19 cellular contexts compared by ENCODE assay signal in genomic region chr9:6852243-6852963, GRCh38.
A peak's percentile ranks its signal among the peaks of the same experiment; 100 is the strongest.
DNase-seq lines count a peak whose midpoint lies in the region; ATAC-seq, FAIRE-seq and TF ChIP-seq lines count a peak whose summit lies in the region.
"Had no signal": no experiment of that assay in that cellular context is flagged by ENCODE, and none has a peak within 500 bp of the region (broad histone marks: within the 10 kb centered on the region; RNA-seq: fewer than 3 reads in every experiment).

No MANE protein-coding gene starts in this region.

- FAIRE-seq in HTR-8/SVneo (lab: Jason Lieb, UNC) (no peak), HepG2 (lab: Jason Lieb, UNC) (no peak)
- FAIRE-seq: colon, GM12891 had no signal

- H3K27me3 ChIP-seq in HepG2 (ENCODE audit: control insufficient read depth in 1 of 2, insufficient read depth in 2 of 2, low read length in 2 of 2), result no peaks in the 10 kb centered on the region
- H3K27me3 ChIP-seq: ovary had no signal

- peak overlapping the region; percentile 76 for H3K27ac Mint-ChIP-seq in chondrocyte (ENCODE audit: unreplicated experiment)
- H3K27ac Mint-ChIP-seq: activated B cell treated with CpG ODN at 0.5 μM for 24 hours had no signal

- POLR2A ChIA-PET in HepG2 (lab: Yijun Ruan, JAX), result no interaction called here

- H3K27me3 Mint-ChIP-seq in chondrocyte (ENCODE audit: low read depth), result no peaks in the 10 kb centered on the region
- H3K27me3 Mint-ChIP-seq: activated B cell treated with CpG ODN at 0.5 μM for 24 hours had no signal

- no peaks in the 10 kb centered on the region for H3K9me3 Mint-ChIP-seq in chondrocyte (ENCODE audit: low read depth)
- H3K9me3 Mint-ChIP-seq: activated B cell treated with CpG ODN at 0.5 μM for 24 hours had no signal

- H3K36me3 ChIP-seq in HepG2 (replicated peaks in 1 of 2; ENCODE audit: control insufficient read depth in 1 of 2, insufficient read depth in 2 of 2, low read length in 2 of 2), result peaks cover 2 to 18% of the 10 kb centered on the region in 2 experiments
- H3K36me3 ChIP-seq: ovary had no signal

- peaks cover 4% of the 10 kb centered on the region for H3K36me3 Mint-ChIP-seq in chondrocyte (ENCODE audit: low read depth)

- no peak overlapping the region for H3K4me2 ChIP-seq in HepG2 (ENCODE audit: low read depth, low read length)

- H3K4me1 Mint-ChIP-seq in chondrocyte (ENCODE audit: low read depth), result peaks cover 24% of the 10 kb centered on the region
- H3K4me1 Mint-ChIP-seq: activated B cell treated with CpG ODN at 0.5 μM for 24 hours had no signal

- no peaks in the 10 kb centered on the region for H4K20me1 ChIP-seq in HepG2 (ENCODE audit: insufficient read depth, low read length)

- no peak for TF ChIP-seq RAD21 in HepG2 (CRISPR knock-in tag; IDR thresholded peaks at IDR 0.05)

- ATAC-seq in HepG2, result no peak; the same call in 2 of the 3 replicates
- ATAC-seq: lower lobe of right lung; stimulated activated naive CD8-positive, alpha-beta T cell treated with anti-CD3 and anti-CD28 coated beads, Interleukin-15, Interleukin-2, amounts not matched to agents 100 U/mL and 50 U/mL, for 24 hours had no signal

- H3K27ac ChIP-seq in HepG2 (ENCODE audit: extremely low read length, insufficient read depth, low read length) (no peak overlapping the region), caudate nucleus (ENCODE audit: low read depth, low read length) (no peak overlapping the region)
- H3K27ac ChIP-seq: lower lobe of right lung, ovary had no signal

- H2AFZ ChIP-seq in HepG2 (ENCODE audit: low read length), result no peak overlapping the region

- no peak overlapping the region for H3K4me3 Mint-ChIP-seq in chondrocyte (ENCODE audit: unreplicated experiment)
- H3K4me3 Mint-ChIP-seq: activated B cell treated with CpG ODN at 0.5 μM for 24 hours had no signal

- H3K9ac ChIP-seq in HepG2 (ENCODE audit: insufficient read depth, low read depth, low read length), result no peak overlapping the region

- H3K4me1 ChIP-seq in HepG2 (ENCODE audit: insufficient read depth, low read length), result peaks cover 16% of the 10 kb centered on the region; the same call in 1 of the 2 replicates
- H3K4me1 ChIP-seq: Caco-2, lower lobe of right lung had no signal

- BruUV-seq in HepG2 (replicated peaks; lab: Mats Ljungman, UMichigan), result no TSS peak

- peak; percentile 21 for DNase-seq in COLO829 (ENCODE audit: low spot score)
- peak; percentile 21 for DNase-seq in HTR-8/SVneo (ENCODE audit: insufficient read length, low spot score)
- DNase-seq in chondrocyte (ENCODE audit: low spot score), result no peak
- peak; percentile 30 for DNase-seq in HepG2 (ENCODE audit: low spot score)
- DNase-seq in activated CD4-positive, CD25-positive, alpha-beta regulatory T cell treated with anti-CD3 and anti-CD28 coated beads, Interleukin-2, amount 50 U/mL, for 72 hours, result no peak
- no peak for DNase-seq in LoVo (ENCODE audit: low spot score)
- DNase-seq in NCI-H1092 treated with DMSO at 0.1 percent for 48 hours (lab: John Stamatoyannopoulos, UW), result no peak
- no peak for DNase-seq in caudate nucleus (lab: John Stamatoyannopoulos, UW)
- DNase-seq: activated B cell treated with CpG ODN at 0.5 μM for 24 hours; Caco-2; glutamatergic neuron; lower lobe of right lung; MM.1S; NCI-H526; ovary; SHP77 treated with DMSO at 0.1 percent for 48 hours; stimulated activated naive CD8-positive, alpha-beta T cell treated with anti-CD3 and anti-CD28 coated beads, Interleukin-15, Interleukin-2, amounts not matched to agents 100 U/mL and 50 U/mL, for 24 hours had no signal

- TF ChIP-seq POLR2A in HepG2 (IDR thresholded peaks at IDR 0.05; ENCODE audit: insufficient read depth in 1 of 2, low read depth in 2 of 2, low read length in 2 of 2), result no peak

- in situ Hi-C loops in HepG2 (cut with HindIII; ENCODE audit: extremely low pct_ligation_motif_present, low pct_unique_long_range_greater_than_20kb), result no loop called here

- no peaks in the 10 kb centered on the region for H3K79me2 ChIP-seq in HepG2 (ENCODE audit: insufficient read depth, low read length)

- H3K9me3 ChIP-seq in HepG2 (ENCODE audit: low read length), result no peaks in the 10 kb centered on the region
- H3K9me3 ChIP-seq: Caco-2, lower lobe of right lung, ovary had no signal

- H3K4me3 ChIP-seq in HepG2 (replicated peaks in 1 of 3; ENCODE audit: insufficient read depth in 1 of 3, low read depth in 2 of 3, low read length in 3 of 3), result no peak overlapping the region
- H3K4me3 ChIP-seq: lower lobe of right lung, ovary had no signal

- CTCF ChIA-PET in HepG2 (lab: Yijun Ruan, JAX; ENCODE audit: low intra/inter-chr PET ratio, low total read pairs), result no interaction called here

- no peak for TF ChIP-seq EP300 in HepG2 (IDR thresholded peaks at IDR 0.05; ENCODE audit: low read depth in 2 of 2, low read length in 2 of 2)
- no peak for TF ChIP-seq EP300 in HepG2 (CRISPR knock-in tag; IDR thresholded peaks at IDR 0.05; ENCODE audit: borderline replicate concordance)

- intact Hi-C loops in HepG2 (cut with micrococcal nuclease; ENCODE audit: unreplicated experiment), result no loop called here

- TF ChIP-seq CTCF in chondrocyte (IDR thresholded peaks at IDR 0.05) (no peak), HepG2 (CRISPR knock-in tag; IDR thresholded peaks at IDR 0.05) (no peak)

- WGBS in HepG2 (ENCODE audit: low lambda C conversion rate), result 94% methylated on average over 6 of the region's 7 CpGs

TF ChIP-seq in HepG2, 621 proteins besides CTCF, POLR2A, EP300 and RAD21 (continues in another document):
- TF ChIP-seq PCBP1 (IDR thresholded peaks at IDR 0.05; ENCODE audit: borderline replicate concordance, low read depth, low read length) (no peak), EZH2 (conservative IDR thresholded peaks at IDR 0.05; ENCODE audit: low read depth, low read length) (no peak), JUND (CRISPR knock-in tag; IDR thresholded peaks at IDR 0.05) (no peak), ZFP36L2 (CRISPR knock-in tag; IDR thresholded peaks at IDR 0.05) (no peak), MXD3 (CRISPR knock-in tag; IDR thresholded peaks at IDR 0.05) (no peak), ASH2L (IDR thresholded peaks at IDR 0.05; ENCODE audit: insufficient read length, low read depth, low read length) (no peak), ZNF747 (CRISPR knock-in tag; IDR thresholded peaks at IDR 0.05; ENCODE audit: borderline replicate concordance) (no peak), MYPOP (CRISPR knock-in tag; IDR thresholded peaks at IDR 0.05) (no peak), ZNF180 (CRISPR knock-in tag; IDR thresholded peaks at IDR 0.05; ENCODE audit: borderline replicate concordance, low read depth) (no peak), BATF2 (CRISPR knock-in tag; IDR thresholded peaks at IDR 0.05) (no peak), REST (IDR thresholded peaks at IDR 0.05; ENCODE audit: borderline replicate concordance in 1 of 2, low read depth in 1 of 2, low read length in 2 of 2) (no peak), BCL3 (CRISPR knock-in tag; IDR thresholded peaks at IDR 0.05) (no peak)

Comparison
In these comparisons a context has a peak if more than half of its experiments do, and no peak if none do; other contexts are left out.
1. DNase-seq: peak in COLO829 (single experiment), HTR-8/SVneo (single experiment) and HepG2 (single experiment); none in chondrocyte (single experiment), activated CD4-positive, CD25-positive, alpha-beta regulatory T cell treated with anti-CD3 and anti-CD28 coated beads, Interleukin-2, amount 50 U/mL, for 72 hours (single experiment), LoVo (single experiment), NCI-H1092 treated with DMSO at 0.1 percent for 48 hours (single experiment) and caudate nucleus (0 of 61).